Comparison of ENCODE assay signal across 2 cellular contexts in genomic region chr12:49721355-49721754, GRCh38. TPM values are rescaled to one million over a fixed set of nuclear protein-coding genes. Genes with fewer than 3 reads are reported as not detected.
A peak's percentile ranks its signal among the peaks of the same experiment; 100 is the strongest.
DNase-seq lines count a peak whose midpoint lies in the region; ATAC-seq, FAIRE-seq and TF ChIP-seq lines count a peak whose summit lies in the region.
"Not testable (repeated sequence)": the region's sequence is repeated elsewhere in the genome, so short reads cannot be mapped to it uniquely, and the experiment has no call there.

No MANE protein-coding gene starts in this region.

- not testable (repeated sequence) for H3K36me3 ChIP-seq in K562 (ENCODE audit: control insufficient read depth, insufficient read depth, low read length)

- not testable (repeated sequence) for TF ChIP-seq CTCF in K562 (IDR thresholded peaks at IDR 0.05 in 2 of 3, conservative IDR thresholded peaks at IDR 0.05 in 1 of 3; ENCODE audit: insufficient read depth in 2 of 3, low read depth in 1 of 3, low read length in 3 of 3); endothelial cell (IDR thresholded peaks at IDR 0.05; ENCODE audit: unreplicated experiment)

- H3K9me3 ChIP-seq in K562 (replicated peaks; ENCODE audit: control insufficient read depth, insufficient read depth, low read depth, low read length): not testable (repeated sequence)

- not testable (repeated sequence) for H3K27ac Mint-ChIP-seq in endothelial cell (ENCODE audit: unreplicated experiment)

- H3K9me3 Mint-ChIP-seq in endothelial cell (ENCODE audit: unreplicated experiment): not testable (repeated sequence)

- not testable (repeated sequence) for TF ChIP-seq EP300 in K562 (IDR thresholded peaks at IDR 0.05; ENCODE audit: low read length)

- H3K27ac ChIP-seq in K562 (ENCODE audit: extremely low read depth, low read depth, low read length): not testable (repeated sequence)

- not testable (repeated sequence) for H3K4me3 ChIP-seq in K562

- H3K79me2 ChIP-seq in K562 (ENCODE audit: control insufficient read depth, insufficient read depth, low read length): not testable (repeated sequence)

- not testable (repeated sequence) for BruUV-seq in K562 (replicated peaks; lab: Mats Ljungman, UMichigan)

- WGBS in K562 (ENCODE audit: insufficient coverage, low coverage, missing lambda C conversion rate): 31% methylated on average over 3 of the region's 3 CpGs

- ATAC-seq in K562: not testable (repeated sequence)

- TF ChIP-seq RAD21 in K562 (CRISPR knock-in tag; conservative IDR thresholded peaks at IDR 0.05 in 1 of 2, IDR thresholded peaks at IDR 0.05 in 1 of 2): not testable (repeated sequence)

- H2AFZ ChIP-seq in K562 (ENCODE audit: low read depth, low read length): not testable (repeated sequence)

- peak overlapping the region; percentile 59 for H3K4me3 Mint-ChIP-seq in endothelial cell (ENCODE audit: unreplicated experiment)

- in situ Hi-C loops in K562 (cut with MboI): not testable (repeated sequence)

- FAIRE-seq in K562 (lab: Jason Lieb, UNC): not testable (repeated sequence)

- H3K9ac ChIP-seq in K562 (ENCODE audit: insufficient read depth in 1 of 2, low read depth in 2 of 2, low read length in 2 of 2): not testable (repeated sequence)

- not testable (repeated sequence) for H3K4me1 ChIP-seq in K562 (replicated peaks in 1 of 2; ENCODE audit: control insufficient read depth in 2 of 2, insufficient read depth in 2 of 2, low read length in 2 of 2)

- H4K20me1 ChIP-seq in K562 (replicated peaks; ENCODE audit: control insufficient read depth, insufficient read depth, low read length): not testable (repeated sequence)

- not testable (repeated sequence) for H3K27me3 ChIP-seq in K562 (ENCODE audit: control insufficient read depth in 2 of 2, insufficient read depth in 2 of 2, low read length in 2 of 2)

- POLR2A ChIA-PET in K562 (lab: Yijun Ruan, JAX): interaction anchor here (4.8 kb wide), 1 partner anchor 20 kb away, joined by 17 read pairs; the partner anchor contains the start of gene TMBIM6

- not testable (repeated sequence) for H3K9me1 ChIP-seq in K562 (ENCODE audit: control insufficient read depth, insufficient read depth, low read length)

- CTCF ChIA-PET in K562 (lab: Yijun Ruan, JAX; ENCODE audit: low intra/inter-chr PET ratio): not testable (repeated sequence)

- not testable (repeated sequence) for DNase-seq in K562 (ENCODE audit: extremely low read depth in 1 of 4, low spot score in 3 of 4); endothelial cell (ENCODE audit: low spot score)

- intact Hi-C loops in K562 (cut with micrococcal nuclease): not testable (repeated sequence)

- not testable (repeated sequence) for H3K27me3 Mint-ChIP-seq in endothelial cell (ENCODE audit: unreplicated experiment)

- peaks cover 11% of the 10 kb centered on the region for H3K36me3 Mint-ChIP-seq in endothelial cell (ENCODE audit: low read depth, unreplicated experiment)

- H3K4me1 Mint-ChIP-seq in endothelial cell (ENCODE audit: unreplicated experiment): not testable (repeated sequence)

- H3K4me2 ChIP-seq in K562 (ENCODE audit: insufficient read depth, low read length): not testable (repeated sequence)

- TF ChIP-seq POLR2A in K562 (conservative IDR thresholded peaks at IDR 0.05): not testable (repeated sequence)

TF ChIP-seq in K562, 482 proteins besides CTCF, POLR2A, EP300 and RAD21:
- TF ChIP-seq ZNF431 (CRISPR knock-in tag; IDR thresholded peaks at IDR 0.05): peak; percentile 96

RNA-seq across cellular contexts. Expression of gene FMNL3, which starts 14.2 kb away (rescaled TPM):
- total RNA-seq in K562 (2011; cell fraction: chromatin; rRNA removed; ENCODE audit: low replicate concordance): 38.8 and 46.8 TPM in 2 replicates
- total RNA-seq in K562 (2011; cell fraction: nucleolus; rRNA removed): 17.4 and 19.8 TPM in 2 replicates
- 20.3 and 21.7 TPM in 2 replicates for total RNA-seq in K562 (2011; cell fraction: nucleoplasm; rRNA removed)
- total RNA-seq in K562 (2014; rRNA removed) (8.8 and 9.5 TPM in 2 replicates), K562 (2014; rRNA removed; fragmentation: Illumina TruSeq; extraction: Trizol) (6.8 and 7.9 TPM in 2 replicates), K562 (2015; rRNA removed; fragmentation: Illumina TruSeq; extraction: Trizol) (6.4 and 7.1 TPM in 2 replicates), K562 (2021) (11.1 and 14.4 TPM in 2 replicates), endothelial cell (ENCODE audit: unreplicated experiment) (194 TPM)
- polyA plus RNA-seq in K562 (2011; rRNA removed) (6.9 and 7.0 TPM in 2 replicates), K562 (2014; fragmentation: Illumina TruSeq; extraction: Trizol) (6.7 and 7.7 TPM in 2 replicates), K562 (2014; fragmentation: Nextera tagmentation; extraction: Ambion mirVana) (under 1 TPM; 0.49 to 0.53 TPM), K562 (2014; rRNA removed) (5.4 and 7.4 TPM in 2 replicates)
- 5.4 and 7.5 TPM in 2 replicates for polyA plus RNA-seq in K562 (2011; cell fraction: cytosol; rRNA removed)
- polyA plus RNA-seq in K562 (2011; cell fraction: nucleus; rRNA removed): 22.2 and 25.7 TPM in 2 replicates
- 8.6 and 13.4 TPM in 2 replicates for polyA plus RNA-seq in K562 (2012)
- polyA minus RNA-seq in K562 (2011; rRNA and poly(A)+ RNA removed): 17.9 and 21.0 TPM in 2 replicates
- 8.6 and 11.9 TPM in 2 replicates for polyA minus RNA-seq in K562 (2011; cell fraction: cytosol; rRNA and poly(A)+ RNA removed)
- polyA minus RNA-seq in K562 (2011; cell fraction: nucleus; rRNA and poly(A)+ RNA removed): 8.9 and 16.9 TPM in 2 replicates

RNA-seq across cellular contexts. Expression of gene TMBIM6, which starts 20.0 kb away (rescaled TPM):
- total RNA-seq in K562 (2011; cell fraction: chromatin; rRNA removed; ENCODE audit: low replicate concordance): 401 and 445 TPM in 2 replicates
- 407 and 460 TPM in 2 replicates for total RNA-seq in K562 (2011; cell fraction: nucleolus; rRNA removed)
- 608 and 797 TPM in 2 replicates for total RNA-seq in K562 (2011; cell fraction: nucleoplasm; rRNA removed)
- total RNA-seq in K562 (2014; rRNA removed): 147 and 188 TPM in 2 replicates
- 268 and 290 TPM in 2 replicates for total RNA-seq in K562 (2014; rRNA removed; fragmentation: Illumina TruSeq; extraction: Trizol)
- 247 and 254 TPM in 2 replicates for total RNA-seq in K562 (2015; rRNA removed; fragmentation: Illumina TruSeq; extraction: Trizol)
- total RNA-seq in K562 (2021): 322 and 355 TPM in 2 replicates
- 357 and 403 TPM in 2 replicates for polyA plus RNA-seq in K562 (2011; rRNA removed)
- polyA plus RNA-seq in K562 (2011; cell fraction: cytosol; rRNA removed): 276 and 434 TPM in 2 replicates
- polyA plus RNA-seq in K562 (2011; cell fraction: nucleus; rRNA removed): 186 and 273 TPM in 2 replicates
- polyA plus RNA-seq in K562 (2012): 452 and 476 TPM in 2 replicates
- 325 and 352 TPM in 2 replicates for polyA plus RNA-seq in K562 (2014; fragmentation: Illumina TruSeq; extraction: Trizol)
- polyA plus RNA-seq in K562 (2014; fragmentation: Nextera tagmentation; extraction: Ambion mirVana): 1,000 to 10,000 TPM; 1,205 to 1,288 TPM
- polyA plus RNA-seq in K562 (2014; rRNA removed): 197 and 209 TPM in 2 replicates
- polyA minus RNA-seq in K562 (2011; rRNA and poly(A)+ RNA removed): 220 and 237 TPM in 2 replicates
- 91.4 and 130 TPM in 2 replicates for polyA minus RNA-seq in K562 (2011; cell fraction: cytosol; rRNA and poly(A)+ RNA removed)
- 50.4 and 88.6 TPM in 2 replicates for polyA minus RNA-seq in K562 (2011; cell fraction: nucleus; rRNA and poly(A)+ RNA removed)
- total RNA-seq in endothelial cell (ENCODE audit: unreplicated experiment): 571 TPM
